14 cellular contexts compared by ENCODE assay signal in the genomic region with DNA sequence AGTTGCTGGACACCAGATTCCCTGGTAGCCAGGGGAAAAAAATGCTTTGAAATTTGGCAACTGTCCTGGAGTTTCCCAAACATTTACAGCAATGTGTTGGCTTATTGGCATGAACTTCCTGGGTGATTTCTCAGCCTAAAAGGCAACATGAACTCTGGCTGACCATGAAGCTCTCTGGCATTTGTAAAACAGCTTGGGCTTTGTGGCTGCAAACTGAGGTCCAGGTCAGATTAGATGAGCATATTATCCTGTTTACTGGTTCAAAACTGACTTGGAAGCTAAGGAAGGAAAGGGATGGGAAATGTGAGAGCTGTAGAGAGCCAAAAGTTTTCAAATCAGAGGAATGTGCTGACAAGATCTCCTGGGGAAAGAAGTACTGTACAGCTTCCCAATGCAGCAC.
DNase-seq lines count a peak whose midpoint lies in the region; ATAC-seq, FAIRE-seq and TF ChIP-seq lines count a peak whose summit lies in the region.
"Had no signal": no experiment of that assay in that cellular context is flagged by ENCODE, and none has a peak within 500 bp of the region (broad histone marks: within the 10 kb centered on the region; RNA-seq: fewer than 3 reads in every experiment).

No MANE protein-coding gene starts in this region.

- peaks cover 3 to 31% (median 8%) of the 10 kb centered on the region in 4 experiments; a peak in 6 of 8 replicates for H3K36me3 ChIP-seq in H1 (ENCODE audit: control insufficient read depth in 2 of 4, insufficient read depth in 4 of 4, low read length in 3 of 4)
- H3K36me3 ChIP-seq in muscle layer of colon (ENCODE audit: insufficient read depth, low read length): no peaks in the 10 kb centered on the region
- H3K36me3 ChIP-seq: BLaER1 treated with 17β-estradiol and CSF1 and Interleukin-3, amounts not matched to agents 10 nM and 100 nM; neural progenitor cell; WERI-Rb-1 had no signal

- H3K27ac ChIP-seq in H1 (ENCODE audit: low read depth, low read length): no peak overlapping the region
- H3K27ac ChIP-seq in muscle layer of colon (ENCODE audit: low read depth, low read length): no peak overlapping the region
- H3K27ac ChIP-seq: BLaER1 treated with 17β-estradiol and CSF1 and Interleukin-3, amounts not matched to agents 10 nM and 100 nM; neural progenitor cell; WERI-Rb-1 had no signal

- no peak for FAIRE-seq in H1 (lab: Jason Lieb, UNC)

- no peaks in the 10 kb centered on the region for H4K20me1 ChIP-seq in H1 (replicated peaks in 1 of 2; ENCODE audit: control insufficient read depth in 1 of 2, insufficient read depth in 2 of 2, low read length in 2 of 2)
- H4K20me1 ChIP-seq: BLaER1 treated with 17β-estradiol and CSF1 and Interleukin-3, amounts not matched to agents 10 nM and 100 nM had no signal

- H2BK15ac ChIP-seq in H1 (ENCODE audit: low read length): peak overlapping the region; percentile 19; the same call in 1 of the 2 replicates

- H2AFZ ChIP-seq in H1 (ENCODE audit: low read length): no peak overlapping the region
- H2AFZ ChIP-seq: neural progenitor cell had no signal

- H3K4me1 ChIP-seq in H1 (replicated peaks in 1 of 4; ENCODE audit: control insufficient read depth in 3 of 4, insufficient read depth in 4 of 4, low read length in 3 of 4) (peaks cover 0 to 19% (median 4%) of the 10 kb centered on the region in 4 experiments; a peak in 4 of 7 replicates), muscle layer of colon (ENCODE audit: insufficient read depth, low read length) (peaks cover 21% of the 10 kb centered on the region)
- H3K4me1 ChIP-seq: BLaER1 treated with 17β-estradiol and CSF1 and Interleukin-3, amounts not matched to agents 10 nM and 100 nM; neural progenitor cell had no signal

- H3K14ac ChIP-seq in H1 (ENCODE audit: insufficient read length): no peak overlapping the region

- H3K9ac ChIP-seq in H1 (replicated peaks in 1 of 4; ENCODE audit: extremely low read depth in 1 of 4, low read depth in 3 of 4, low read length in 3 of 4) (no peak overlapping the region), muscle layer of colon (ENCODE audit: low read length) (peak overlapping the region; percentile 20)
- H3K9ac ChIP-seq: BLaER1 treated with 17β-estradiol and CSF1 and Interleukin-3, amounts not matched to agents 10 nM and 100 nM; neural progenitor cell had no signal

- TF ChIP-seq POLR2A in H1 (IDR thresholded peaks at IDR 0.05; ENCODE audit: control extremely low read depth in 1 of 2, low read depth in 2 of 2, low read length in 2 of 2): no peak

- no peak overlapping the region for H3K4me2 ChIP-seq in H1 (ENCODE audit: insufficient read depth in 1 of 2, low read depth in 2 of 2, low read length in 2 of 2)
- H3K4me2 ChIP-seq: BLaER1 treated with 17β-estradiol and CSF1 and Interleukin-3, amounts not matched to agents 10 nM and 100 nM; neural progenitor cell had no signal

- H3K27me3 ChIP-seq in H1 (replicated peaks in 1 of 4; ENCODE audit: control insufficient read depth in 3 of 4, extremely low read depth in 1 of 4, insufficient read depth in 3 of 4, low read length in 3 of 4) (no peaks in the 10 kb centered on the region), muscle layer of colon (ENCODE audit: control insufficient read depth in 1 of 2, insufficient read depth in 2 of 2, low read length in 2 of 2) (no peaks in the 10 kb centered on the region)
- H3K27me3 ChIP-seq: BLaER1 treated with 17β-estradiol and CSF1 and Interleukin-3, amounts not matched to agents 10 nM and 100 nM; neural progenitor cell had no signal

- peak overlapping the region; percentile 18 for H4K5ac ChIP-seq in H1 (ENCODE audit: insufficient read length, low read depth, low read length)

- H3K79me1 ChIP-seq in H1 (ENCODE audit: low read depth, low read length): no peaks in the 10 kb centered on the region

- no peak for TF ChIP-seq EP300 in H1 (IDR thresholded peaks at IDR 0.05; ENCODE audit: borderline replicate concordance in 1 of 2, low read depth in 2 of 2, low read length in 2 of 2)

- H3K27me3 Mint-ChIP-seq in stimulated activated memory B cell treated with anti-CD40 and anti-IgM and Interleukin-4, amounts not matched to agents 10 μg/mL and 1 μg/mL and 100 μg/mL, for 72 hours: peaks cover 17% of the 10 kb centered on the region

- H3K18ac ChIP-seq in H1 (ENCODE audit: extremely low read depth, low read length): peak overlapping the region; percentile 11; the same call in 1 of the 2 replicates

- H3K4me1 Mint-ChIP-seq in stimulated activated memory B cell treated with anti-CD40 and anti-IgM and Interleukin-4, amounts not matched to agents 10 μg/mL and 1 μg/mL and 100 μg/mL, for 72 hours: no peaks in the 10 kb centered on the region
- H3K4me1 Mint-ChIP-seq: neural progenitor cell had no signal

- no peaks in the 10 kb centered on the region for H3K9me3 ChIP-seq in H1 (ENCODE audit: insufficient read depth in 2 of 2, low read depth in 1 of 2, low read length in 1 of 2)
- no peaks in the 10 kb centered on the region for H3K9me3 ChIP-seq in muscle layer of colon (ENCODE audit: low read length)
- H3K9me3 ChIP-seq: BLaER1 treated with 17β-estradiol and CSF1 and Interleukin-3, amounts not matched to agents 10 nM and 100 nM had no signal

- no peak for TF ChIP-seq RAD21 in H1 (IDR thresholded peaks at IDR 0.05 in 1 of 2, conservative IDR thresholded peaks at IDR 0.05 in 1 of 2; ENCODE audit: low read depth in 2 of 2, low read length in 2 of 2)

- H2AK5ac ChIP-seq in H1 (ENCODE audit: low read depth, low read length): no peak overlapping the region

- H3K79me2 ChIP-seq in H1 (ENCODE audit: control insufficient read depth in 1 of 2, insufficient read depth in 2 of 2, low read length in 2 of 2): no peaks in the 10 kb centered on the region

- CTCF ChIA-PET in H1 (lab: Charles Lee; ENCODE audit: partially characterized antibody): interaction anchor here (1.4 to 3.3 kb wide), 5 partner anchors 13 to 51 kb away, joined by 3 to 16 read pairs (median 8); no protein-coding TSS in a partner anchor

- peak overlapping the region; percentile 8 for H2BK120ac ChIP-seq in H1 (replicated peaks; ENCODE audit: low read depth, low read length)

- peak overlapping the region; percentile 6; the same call in 1 of the 2 replicates for H2BK5ac ChIP-seq in H1 (ENCODE audit: low read depth, low read length)

- H3K9me3 Mint-ChIP-seq in stimulated activated memory B cell treated with anti-CD40 and anti-IgM and Interleukin-4, amounts not matched to agents 10 μg/mL and 1 μg/mL and 100 μg/mL, for 72 hours: no peaks in the 10 kb centered on the region
- H3K9me3 Mint-ChIP-seq: neural progenitor cell had no signal

- TF ChIP-seq CTCF in LNCaP clone FGC (IDR thresholded peaks at IDR 0.05; ENCODE audit: control insufficient read depth, extremely low read depth, insufficient read depth) (no peak), H1 (IDR thresholded peaks at IDR 0.05; ENCODE audit: control extremely low read depth in 1 of 3, insufficient read depth in 1 of 3, low read depth in 1 of 3, low read length in 3 of 3) (no peak)

- no peak overlapping the region for H4K91ac ChIP-seq in H1 (replicated peaks; ENCODE audit: insufficient read length, low read length)

- no peak overlapping the region for H3K23ac ChIP-seq in H1 (ENCODE audit: insufficient read length)

- H3K23me2 ChIP-seq in H1 (ENCODE audit: low read depth, low read length): no peaks in the 10 kb centered on the region

- H4K8ac ChIP-seq in H1 (ENCODE audit: extremely low read depth, insufficient read depth, low read length): no peak overlapping the region

- ATAC-seq in stimulated activated memory B cell treated with anti-CD40 and anti-IgM and Interleukin-4, amounts not matched to agents 10 μg/mL and 1 μg/mL and 100 μg/mL, for 72 hours: no peak
- ATAC-seq in GM21723 (IDR thresholded peaks at IDR 0.05; ENCODE audit: unreplicated experiment): no peak

- H3K4ac ChIP-seq in H1 (replicated peaks; ENCODE audit: insufficient read length, low read depth, low read length): no peak overlapping the region

- no peak overlapping the region for H3K56ac ChIP-seq in H1 (replicated peaks; ENCODE audit: insufficient read length, low read depth, low read length)

- in situ Hi-C loops in ACHN (cut with HindIII; ENCODE audit: low pct_ligation_motif_present, low pct_unique_long_range_greater_than_20kb, low sequenced_read_pairs): no loop called here

- no peak overlapping the region for H3K4me3 Mint-ChIP-seq in stimulated activated memory B cell treated with anti-CD40 and anti-IgM and Interleukin-4, amounts not matched to agents 10 μg/mL and 1 μg/mL and 100 μg/mL, for 72 hours
- H3K4me3 Mint-ChIP-seq: IgD-negative memory B cell, neural progenitor cell had no signal

- POLR2A ChIA-PET in H1 (lab: Charles Lee; ENCODE audit: partially characterized antibody): no interaction called here

- DNase-seq in ACHN (peak; percentile 57), LNCaP clone FGC (ENCODE audit: low read depth) (peak; percentile 58), H1 (ENCODE audit: low read depth in 1 of 2, low spot score in 2 of 2) (no peak), NCI-H1694 treated with DMSO at 0.1 percent for 48 hours (lab: John Stamatoyannopoulos, UW) (no peak), superior temporal gyrus (ENCODE audit: extremely low spot score) (no peak)
- DNase-seq: activated naive CD4-positive, alpha-beta T cell treated with anti-CD3 and anti-CD28 coated beads, Interleukin-2, amount 50 U/mL, for 16 hours; glutamatergic neuron; WERI-Rb-1 had no signal

- H2BK12ac ChIP-seq in H1 (ENCODE audit: low read depth, low read length): no peak overlapping the region

- H3K27ac Mint-ChIP-seq in stimulated activated memory B cell treated with anti-CD40 and anti-IgM and Interleukin-4, amounts not matched to agents 10 μg/mL and 1 μg/mL and 100 μg/mL, for 72 hours: no peak overlapping the region
- H3K27ac Mint-ChIP-seq: IgD-negative memory B cell, neural progenitor cell had no signal

- H3K4me3 ChIP-seq in LNCaP clone FGC (ENCODE audit: low read depth, low read length): no peak overlapping the region
- H3K4me3 ChIP-seq in H1 (ENCODE audit: extremely low read depth in 1 of 4, insufficient read depth in 2 of 4, low read depth in 3 of 4, low read length in 4 of 4): no peak overlapping the region
- H3K4me3 ChIP-seq in muscle layer of colon (ENCODE audit: low read depth in 1 of 2, low read length in 2 of 2): peak overlapping the region in 1 of 2 donors; percentile 1
- H3K4me3 ChIP-seq: BLaER1 treated with 17β-estradiol and CSF1 and Interleukin-3, amounts not matched to agents 10 nM and 100 nM; neural progenitor cell had no signal

- H2BK20ac ChIP-seq in H1 (ENCODE audit: low read length): peak overlapping the region; percentile 24

- no peaks in the 10 kb centered on the region for H3K36me3 Mint-ChIP-seq in stimulated activated memory B cell treated with anti-CD40 and anti-IgM and Interleukin-4, amounts not matched to agents 10 μg/mL and 1 μg/mL and 100 μg/mL, for 72 hours

TF ChIP-seq in H1, 55 proteins besides CTCF, POLR2A, EP300 and RAD21:
- TF ChIP-seq HDAC2 (IDR thresholded peaks at IDR 0.05; ENCODE audit: borderline replicate concordance in 1 of 2, low read depth in 2 of 2, low read length in 2 of 2) (no peak), NANOG (IDR thresholded peaks at IDR 0.05; ENCODE audit: insufficient read depth, low read depth, low read length, poor library complexity, severe bottlenecking) (no peak), CEBPB (IDR thresholded peaks at IDR 0.05; ENCODE audit: low read depth, low read length) (no peak)
TF ChIP-seq in H1: peak in this region for 0.

Comparison
In these comparisons a context has a peak if more than half of its experiments do, and no peak if none do; other contexts are left out.
1. DNase-seq: peak in ACHN (single experiment) and LNCaP clone FGC (single experiment); none in H1 (0 of 2), NCI-H1694 treated with DMSO at 0.1 percent for 48 hours (single experiment) and superior temporal gyrus (single experiment).